Comparison of ENCODE assay signal across 1 cellular context in genomic region chr12:122526683-122527477, GRCh38.
TF ChIP-seq lines count a peak whose summit lies in the region.

Gene KNTC1, plus strand, starts transcription at chr12:122527249. Its CDS starts 2,815 bp downstream, at chr12:122530064.
Gene RSRC2, minus strand, starts transcription at chr12:122526936. Its CDS starts 83 bp downstream, at chr12:122526853.

TF ChIP-seq in H1, 55 proteins besides CTCF, POLR2A, EP300 and RAD21:
- no peak for TF ChIP-seq CHD7 (IDR thresholded peaks at IDR 0.05; ENCODE audit: insufficient replicate concordance, low read length)
- TF ChIP-seq CREB1 (IDR thresholded peaks at IDR 0.05) = peak; percentile 40
- peak; percentile 69; the same call in 1 of the 2 replicates for TF ChIP-seq CHD2 (IDR thresholded peaks at IDR 0.05; ENCODE audit: low read length)
- TF ChIP-seq SIN3A (conservative IDR thresholded peaks at IDR 0.05 in 1 of 2, IDR thresholded peaks at IDR 0.05 in 1 of 2; ENCODE audit: low read depth in 1 of 2, low read length in 2 of 2) = peak; percentile 65 to 79; a peak in 3 of 4 replicates
- peak; percentile 34 for TF ChIP-seq KDM4A (IDR thresholded peaks at IDR 0.05; ENCODE audit: low read depth, low read length, severe bottlenecking)
- TF ChIP-seq SIRT6 (IDR thresholded peaks at IDR 0.05; ENCODE audit: low read length) = no peak
- TF ChIP-seq KDM5A (IDR thresholded peaks at IDR 0.05; ENCODE audit: low read length) = peak; percentile 60; the same call in 1 of the 2 replicates
- peak; percentile 78 for TF ChIP-seq EGR1 (IDR thresholded peaks at IDR 0.05; ENCODE audit: borderline replicate concordance, low read depth, low read length)
- no peak for TF ChIP-seq HDAC6 (IDR thresholded peaks at IDR 0.05; ENCODE audit: low read depth, low read length)
- TF ChIP-seq HDAC2 (IDR thresholded peaks at IDR 0.05; ENCODE audit: borderline replicate concordance in 1 of 2, low read depth in 2 of 2, low read length in 2 of 2) = peak in 1 of 2 experiments; percentile 25; a peak in 1 of 4 replicates
- 0 out of 2 replicates have a peak, but pooled peaks have one; percentile 55 for TF ChIP-seq ATF2 (IDR thresholded peaks at IDR 0.05; ENCODE audit: low read length)
- TF ChIP-seq TAF1 (IDR thresholded peaks at IDR 0.05; ENCODE audit: low read depth, low read length) = peak; percentile 100
- no peak for TF ChIP-seq SIX5 (IDR thresholded peaks at IDR 0.05; ENCODE audit: low read depth, low read length)
- peak; percentile 95 for TF ChIP-seq TBP (IDR thresholded peaks at IDR 0.05; ENCODE audit: low read depth, low read length)
- 0 out of 2 replicates have a peak, but pooled peaks have one; percentile 15 for TF ChIP-seq TCF12 (IDR thresholded peaks at IDR 0.05; ENCODE audit: low read depth, low read length)
- no peak for TF ChIP-seq BCL11A (IDR thresholded peaks at IDR 0.05; ENCODE audit: low read depth in 2 of 2, low read length in 2 of 2)
- TF ChIP-seq GTF2F1 (IDR thresholded peaks at IDR 0.05; ENCODE audit: borderline replicate concordance, low read depth, low read length) = peak; percentile 88; the same call in 1 of the 2 replicates
- TF ChIP-seq YY1 (IDR thresholded peaks at IDR 0.05; ENCODE audit: low read depth, low read length) = peak; percentile 99
- TF ChIP-seq SP1 (IDR thresholded peaks at IDR 0.05; ENCODE audit: low read depth, low read length) = peak; percentile 78
- no peak for TF ChIP-seq RFX5 (IDR thresholded peaks at IDR 0.05; ENCODE audit: borderline replicate concordance, low read depth, low read length)
- TF ChIP-seq TAF7 (optimal IDR thresholded peaks at IDR 0.05; ENCODE audit: borderline replicate concordance, low read depth, low read length) = peak; percentile 97
- peak; percentile 96 for TF ChIP-seq TEAD4 (IDR thresholded peaks at IDR 0.05; ENCODE audit: low read depth, low read length)
- no peak for TF ChIP-seq USF2 (IDR thresholded peaks at IDR 0.05; ENCODE audit: low read length)
- TF ChIP-seq BACH1 (IDR thresholded peaks at IDR 0.05; ENCODE audit: low read length) = no peak
- TF ChIP-seq GABPA (IDR thresholded peaks at IDR 0.05; ENCODE audit: borderline replicate concordance, insufficient read depth, low read length) = peak; percentile 67; the same call in 1 of the 2 replicates
- no peak for TF ChIP-seq NANOG (IDR thresholded peaks at IDR 0.05; ENCODE audit: insufficient read depth, low read depth, low read length, poor library complexity, severe bottlenecking)
- peak; percentile 100 for TF ChIP-seq PHF8 (conservative IDR thresholded peaks at IDR 0.05; ENCODE audit: low read depth, low read length)
- no peak for TF ChIP-seq NRF1 (IDR thresholded peaks at IDR 0.05; ENCODE audit: low read depth, low read length)
- no peak for TF ChIP-seq SUZ12 (IDR thresholded peaks at IDR 0.05; ENCODE audit: low read length)
- TF ChIP-seq ASH2L (IDR thresholded peaks at IDR 0.05; ENCODE audit: low read length) = peak; percentile 67
- TF ChIP-seq EZH2 (IDR thresholded peaks at IDR 0.05; ENCODE audit: low read depth, low read length, severe bottlenecking) = no peak
- no peak for TF ChIP-seq MAFK (IDR thresholded peaks at IDR 0.05; ENCODE audit: low read depth, low read length)
- peak; percentile 21; the same call in 1 of the 2 replicates for TF ChIP-seq SP2 (IDR thresholded peaks at IDR 0.05; ENCODE audit: low read length)
- peak; percentile 79 for TF ChIP-seq MAX (IDR thresholded peaks at IDR 0.05)
- peak; percentile 95 for TF ChIP-seq POLR2AphosphoS5 (IDR thresholded peaks at IDR 0.05; ENCODE audit: low read depth, low read length)
- no peak for TF ChIP-seq JUND (IDR thresholded peaks at IDR 0.05; ENCODE audit: low read length)
- peak; percentile 92 for TF ChIP-seq SP4 (IDR thresholded peaks at IDR 0.05; ENCODE audit: low read length)
- no peak for TF ChIP-seq CTBP2 (IDR thresholded peaks at IDR 0.05; ENCODE audit: borderline replicate concordance, insufficient read depth, insufficient read length, low read length)
- no peak for TF ChIP-seq RXRA (IDR thresholded peaks at IDR 0.05; ENCODE audit: insufficient read depth, low read depth, low read length)
- peak; percentile 42 for TF ChIP-seq SAP30 (IDR thresholded peaks at IDR 0.05; ENCODE audit: insufficient read depth, insufficient replicate concordance, low read length)
- TF ChIP-seq CBX5 (IDR thresholded peaks at IDR 0.05; ENCODE audit: low read depth, low read length) = no peak
- peak; percentile 93 for TF ChIP-seq E2F6 (IDR thresholded peaks at IDR 0.05)
- peak; percentile 67 for TF ChIP-seq CEBPB (IDR thresholded peaks at IDR 0.05; ENCODE audit: low read depth, low read length)
- peak; percentile 81; the same call in 1 of the 2 replicates for TF ChIP-seq RBBP5 (IDR thresholded peaks at IDR 0.05; ENCODE audit: borderline replicate concordance, low read depth, low read length)
TF ChIP-seq in H1: peak in this region for 27.
